ENCODE assay signal across 9 cellular contexts in genomic region chr6:78863576-78863975, GRCh38.
"Had no signal": no experiment of that assay in that cellular context is flagged by ENCODE, and none has a peak within 500 bp of the region (broad histone marks: within the 10 kb centered on the region; RNA-seq: fewer than 3 reads in every experiment).

No MANE protein-coding gene starts in this region.

- DNase-seq: GM23248, GOT3, H7, H9, HCEC 1CT, HFFc6 had no signal

- H3K27ac ChIP-seq: GM23248 had no signal

- H3K9me3 ChIP-seq: HAP-1 had no signal

- H3K4me3 Mint-ChIP-seq: GM23338, H9, HFFc6 had no signal

- H3K27ac Mint-ChIP-seq: GM23338, H9, HFFc6 had no signal

- H3K4me3 ChIP-seq: GM23248, GM23338, HAP-1 had no signal

- H3K36me3 ChIP-seq: HAP-1 had no signal

- ATAC-seq: GM23338, HCT116 had no signal
